ENCODE assay signal across 1 cellular context in the genomic region with DNA sequence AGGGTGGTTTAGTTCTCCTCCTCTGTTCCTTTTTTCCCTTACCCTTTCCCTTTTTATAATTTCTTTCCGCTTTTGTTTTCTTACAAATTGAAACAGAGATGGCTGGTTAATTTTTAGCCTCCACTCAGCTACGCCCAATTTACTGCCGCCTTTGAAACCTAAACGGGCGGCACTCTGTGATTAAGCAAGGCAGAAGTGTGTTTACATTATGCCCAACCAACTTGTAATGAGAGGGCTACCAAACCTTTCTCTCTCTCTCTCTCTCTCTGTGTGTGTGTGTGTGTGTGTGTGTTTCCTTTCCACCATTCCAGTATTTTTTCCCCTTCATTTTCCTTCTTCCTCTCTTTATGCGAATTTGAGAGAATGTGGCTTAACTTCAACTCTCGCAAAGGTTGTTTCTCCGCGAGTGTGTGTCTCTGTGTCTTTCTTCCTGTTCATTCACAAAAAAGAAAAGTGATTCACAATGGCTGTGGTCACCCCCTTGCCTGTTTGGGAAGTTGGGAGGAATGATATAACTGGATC.
TF ChIP-seq lines count a peak whose summit lies in the region.

No MANE protein-coding gene starts in this region.

TF ChIP-seq in HepG2, 621 proteins besides CTCF, POLR2A, EP300 and RAD21 (continued from another document and continues in another):
- TF ChIP-seq, protein P1, sequence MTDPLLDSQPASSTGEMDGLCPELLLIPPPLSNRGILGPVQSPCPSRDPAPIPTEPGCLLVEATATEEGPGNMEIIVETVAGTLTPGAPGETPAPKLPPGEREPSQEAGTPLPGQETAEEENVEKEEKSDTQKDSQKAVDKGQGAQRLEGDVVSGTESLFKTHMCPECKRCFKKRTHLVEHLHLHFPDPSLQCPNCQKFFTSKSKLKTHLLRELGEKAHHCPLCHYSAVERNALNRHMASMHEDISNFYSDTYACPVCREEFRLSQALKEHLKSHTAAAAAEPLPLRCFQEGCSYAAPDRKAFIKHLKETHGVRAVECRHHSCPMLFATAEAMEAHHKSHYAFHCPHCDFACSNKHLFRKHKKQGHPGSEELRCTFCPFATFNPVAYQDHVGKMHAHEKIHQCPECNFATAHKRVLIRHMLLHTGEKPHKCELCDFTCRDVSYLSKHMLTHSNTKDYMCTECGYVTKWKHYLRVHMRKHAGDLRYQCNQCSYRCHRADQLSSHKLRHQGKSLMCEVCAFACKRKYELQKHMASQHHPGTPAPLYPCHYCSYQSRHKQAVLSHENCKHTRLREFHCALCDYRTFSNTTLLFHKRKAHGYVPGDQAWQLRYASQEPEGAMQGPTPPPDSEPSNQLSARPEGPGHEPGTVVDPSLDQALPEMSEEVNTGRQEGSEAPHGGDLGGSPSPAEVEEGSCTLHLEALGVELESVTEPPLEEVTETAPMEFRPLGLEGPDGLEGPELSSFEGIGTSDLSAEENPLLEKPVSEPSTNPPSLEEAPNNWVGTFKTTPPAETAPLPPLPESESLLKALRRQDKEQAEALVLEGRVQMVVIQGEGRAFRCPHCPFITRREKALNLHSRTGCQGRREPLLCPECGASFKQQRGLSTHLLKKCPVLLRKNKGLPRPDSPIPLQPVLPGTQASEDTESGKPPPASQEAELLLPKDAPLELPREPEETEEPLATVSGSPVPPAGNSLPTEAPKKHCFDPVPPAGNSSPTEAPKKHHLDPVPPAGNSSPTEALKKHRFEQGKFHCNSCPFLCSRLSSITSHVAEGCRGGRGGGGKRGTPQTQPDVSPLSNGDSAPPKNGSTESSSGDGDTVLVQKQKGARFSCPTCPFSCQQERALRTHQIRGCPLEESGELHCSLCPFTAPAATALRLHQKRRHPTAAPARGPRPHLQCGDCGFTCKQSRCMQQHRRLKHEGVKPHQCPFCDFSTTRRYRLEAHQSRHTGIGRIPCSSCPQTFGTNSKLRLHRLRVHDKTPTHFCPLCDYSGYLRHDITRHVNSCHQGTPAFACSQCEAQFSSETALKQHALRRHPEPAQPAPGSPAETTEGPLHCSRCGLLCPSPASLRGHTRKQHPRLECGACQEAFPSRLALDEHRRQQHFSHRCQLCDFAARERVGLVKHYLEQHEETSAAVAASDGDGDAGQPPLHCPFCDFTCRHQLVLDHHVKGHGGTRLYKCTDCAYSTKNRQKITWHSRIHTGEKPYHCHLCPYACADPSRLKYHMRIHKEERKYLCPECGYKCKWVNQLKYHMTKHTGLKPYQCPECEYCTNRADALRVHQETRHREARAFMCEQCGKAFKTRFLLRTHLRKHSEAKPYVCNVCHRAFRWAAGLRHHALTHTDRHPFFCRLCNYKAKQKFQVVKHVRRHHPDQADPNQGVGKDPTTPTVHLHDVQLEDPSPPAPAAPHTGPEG (CRISPR knock-in tag; IDR thresholded peaks at IDR 0.05), result no peak
- TF ChIP-seq TCF7L2 (IDR thresholded peaks at IDR 0.05; ENCODE audit: low read depth, low read length) (peak; percentile 79), NR2F6 (IDR thresholded peaks at IDR 0.05) (peak; percentile 75), NR2F6 (CRISPR knock-in tag; IDR thresholded peaks at IDR 0.05) (peak; percentile 80), FOXA1 (IDR thresholded peaks at IDR 0.05) (peak; percentile 85), FOXA1 (CRISPR knock-in tag; IDR thresholded peaks at IDR 0.05) (peak; percentile 94), ZEB1 (IDR thresholded peaks at IDR 0.05; ENCODE audit: insufficient replicate concordance, low read depth) (no peak), TAF1 (CRISPR knock-in tag; IDR thresholded peaks at IDR 0.05) (0 out of 2 replicates have a peak, but pooled peaks have one; percentile 27), AKAP8 (CRISPR knock-in tag; IDR thresholded peaks at IDR 0.05) (no peak), ZFP1 (CRISPR knock-in tag; IDR thresholded peaks at IDR 0.05) (peak; percentile 82; the same call in 1 of the 2 replicates), ZNF446 (CRISPR knock-in tag; IDR thresholded peaks at IDR 0.05) (no peak), TARDBP (CRISPR knock-in tag; IDR thresholded peaks at IDR 0.05) (peak; percentile 83), JARID2 (CRISPR knock-in tag; IDR thresholded peaks at IDR 0.05; ENCODE audit: insufficient replicate concordance) (no peak), NR2F2 (IDR thresholded peaks at IDR 0.05; ENCODE audit: borderline replicate concordance, low read depth) (peak; percentile 53; the same call in 1 of the 2 replicates), BHLHE40 (IDR thresholded peaks at IDR 0.05; ENCODE audit: low read length) (no peak), MZF1 (CRISPR knock-in tag; IDR thresholded peaks at IDR 0.05; ENCODE audit: borderline replicate concordance) (no peak), ZMAT3 (CRISPR knock-in tag; conservative IDR thresholded peaks at IDR 0.05) (no peak), HOXA3 (CRISPR knock-in tag; IDR thresholded peaks at IDR 0.05) (peak; percentile 80), KAT2B (IDR thresholded peaks at IDR 0.05; ENCODE audit: borderline replicate concordance, low read depth, low read length) (no peak), MEIS2 (CRISPR knock-in tag; IDR thresholded peaks at IDR 0.05) (peak; percentile 17; the same call in 1 of the 2 replicates), FOXP1 (IDR thresholded peaks at IDR 0.05) (peak; percentile 84), FOXP1 (CRISPR knock-in tag; IDR thresholded peaks at IDR 0.05) (peak; percentile 94), HNF4A (CRISPR knock-in tag; IDR thresholded peaks at IDR 0.05) (peak; percentile 61; the same call in 1 of the 2 replicates), NFKBIZ (CRISPR knock-in tag; IDR thresholded peaks at IDR 0.05) (0 out of 2 replicates have a peak, but pooled peaks have one; percentile 70), SOX6 (IDR thresholded peaks at IDR 0.05) (no peak), SOX6 (CRISPR knock-in tag; IDR thresholded peaks at IDR 0.05) (peak; percentile 93), ZFP37 (CRISPR knock-in tag; IDR thresholded peaks at IDR 0.05; ENCODE audit: borderline replicate concordance) (peak; percentile 55; the same call in 1 of the 2 replicates), ZNF354B (CRISPR knock-in tag; IDR thresholded peaks at IDR 0.05) (no peak), HES4 (CRISPR knock-in tag; IDR thresholded peaks at IDR 0.05; ENCODE audit: borderline replicate concordance) (no peak), ZNF850 (CRISPR knock-in tag; conservative IDR thresholded peaks at IDR 0.05) (no peak), ZMYM4 (CRISPR knock-in tag; IDR thresholded peaks at IDR 0.05) (peak; percentile 44; the same call in 1 of the 2 replicates)
- TF ChIP-seq, protein P2, sequence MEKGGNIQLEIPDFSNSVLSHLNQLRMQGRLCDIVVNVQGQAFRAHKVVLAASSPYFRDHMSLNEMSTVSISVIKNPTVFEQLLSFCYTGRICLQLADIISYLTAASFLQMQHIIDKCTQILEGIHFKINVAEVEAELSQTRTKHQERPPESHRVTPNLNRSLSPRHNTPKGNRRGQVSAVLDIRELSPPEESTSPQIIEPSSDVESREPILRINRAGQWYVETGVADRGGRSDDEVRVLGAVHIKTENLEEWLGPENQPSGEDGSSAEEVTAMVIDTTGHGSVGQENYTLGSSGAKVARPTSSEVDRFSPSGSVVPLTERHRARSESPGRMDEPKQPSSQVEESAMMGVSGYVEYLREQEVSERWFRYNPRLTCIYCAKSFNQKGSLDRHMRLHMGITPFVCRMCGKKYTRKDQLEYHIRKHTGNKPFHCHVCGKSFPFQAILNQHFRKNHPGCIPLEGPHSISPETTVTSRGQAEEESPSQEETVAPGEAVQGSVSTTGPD (CRISPR knock-in tag; IDR thresholded peaks at IDR 0.05), result no peak
- TF ChIP-seq, protein P3, sequence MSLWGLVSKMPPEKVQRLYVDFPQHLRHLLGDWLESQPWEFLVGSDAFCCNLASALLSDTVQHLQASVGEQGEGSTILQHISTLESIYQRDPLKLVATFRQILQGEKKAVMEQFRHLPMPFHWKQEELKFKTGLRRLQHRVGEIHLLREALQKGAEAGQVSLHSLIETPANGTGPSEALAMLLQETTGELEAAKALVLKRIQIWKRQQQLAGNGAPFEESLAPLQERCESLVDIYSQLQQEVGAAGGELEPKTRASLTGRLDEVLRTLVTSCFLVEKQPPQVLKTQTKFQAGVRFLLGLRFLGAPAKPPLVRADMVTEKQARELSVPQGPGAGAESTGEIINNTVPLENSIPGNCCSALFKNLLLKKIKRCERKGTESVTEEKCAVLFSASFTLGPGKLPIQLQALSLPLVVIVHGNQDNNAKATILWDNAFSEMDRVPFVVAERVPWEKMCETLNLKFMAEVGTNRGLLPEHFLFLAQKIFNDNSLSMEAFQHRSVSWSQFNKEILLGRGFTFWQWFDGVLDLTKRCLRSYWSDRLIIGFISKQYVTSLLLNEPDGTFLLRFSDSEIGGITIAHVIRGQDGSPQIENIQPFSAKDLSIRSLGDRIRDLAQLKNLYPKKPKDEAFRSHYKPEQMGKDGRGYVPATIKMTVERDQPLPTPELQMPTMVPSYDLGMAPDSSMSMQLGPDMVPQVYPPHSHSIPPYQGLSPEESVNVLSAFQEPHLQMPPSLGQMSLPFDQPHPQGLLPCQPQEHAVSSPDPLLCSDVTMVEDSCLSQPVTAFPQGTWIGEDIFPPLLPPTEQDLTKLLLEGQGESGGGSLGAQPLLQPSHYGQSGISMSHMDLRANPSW (CRISPR knock-in tag; IDR thresholded peaks at IDR 0.05; ENCODE audit: borderline replicate concordance), result 0 out of 2 replicates have a peak, but pooled peaks have one; percentile 51
- TF ChIP-seq, protein P4, sequence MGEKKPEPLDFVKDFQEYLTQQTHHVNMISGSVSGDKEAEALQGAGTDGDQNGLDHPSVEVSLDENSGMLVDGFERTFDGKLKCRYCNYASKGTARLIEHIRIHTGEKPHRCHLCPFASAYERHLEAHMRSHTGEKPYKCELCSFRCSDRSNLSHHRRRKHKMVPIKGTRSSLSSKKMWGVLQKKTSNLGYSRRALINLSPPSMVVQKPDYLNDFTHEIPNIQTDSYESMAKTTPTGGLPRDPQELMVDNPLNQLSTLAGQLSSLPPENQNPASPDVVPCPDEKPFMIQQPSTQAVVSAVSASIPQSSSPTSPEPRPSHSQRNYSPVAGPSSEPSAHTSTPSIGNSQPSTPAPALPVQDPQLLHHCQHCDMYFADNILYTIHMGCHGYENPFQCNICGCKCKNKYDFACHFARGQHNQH (CRISPR knock-in tag; IDR thresholded peaks at IDR 0.05), result peak; percentile 75; the same call in 1 of the 2 replicates
- TF ChIP-seq, protein P5, sequence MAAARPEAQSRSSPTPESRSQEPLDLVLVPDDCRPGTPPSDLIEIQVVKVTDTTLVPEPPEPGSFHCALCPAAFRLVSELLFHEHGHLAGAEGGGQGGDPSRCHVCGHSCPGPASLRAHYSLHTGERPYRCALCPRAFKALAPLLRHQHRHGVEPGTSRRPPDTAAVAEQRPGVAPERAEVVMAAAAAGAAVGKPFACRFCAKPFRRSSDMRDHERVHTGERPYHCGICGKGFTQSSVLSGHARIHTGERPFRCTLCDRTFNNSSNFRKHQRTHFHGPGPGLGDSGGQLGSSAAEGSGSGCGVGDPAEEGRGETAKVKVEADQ (CRISPR knock-in tag; IDR thresholded peaks at IDR 0.05; ENCODE audit: borderline replicate concordance), result 0 out of 2 replicates have a peak, but pooled peaks have one; percentile 54
- TF ChIP-seq, protein P6, sequence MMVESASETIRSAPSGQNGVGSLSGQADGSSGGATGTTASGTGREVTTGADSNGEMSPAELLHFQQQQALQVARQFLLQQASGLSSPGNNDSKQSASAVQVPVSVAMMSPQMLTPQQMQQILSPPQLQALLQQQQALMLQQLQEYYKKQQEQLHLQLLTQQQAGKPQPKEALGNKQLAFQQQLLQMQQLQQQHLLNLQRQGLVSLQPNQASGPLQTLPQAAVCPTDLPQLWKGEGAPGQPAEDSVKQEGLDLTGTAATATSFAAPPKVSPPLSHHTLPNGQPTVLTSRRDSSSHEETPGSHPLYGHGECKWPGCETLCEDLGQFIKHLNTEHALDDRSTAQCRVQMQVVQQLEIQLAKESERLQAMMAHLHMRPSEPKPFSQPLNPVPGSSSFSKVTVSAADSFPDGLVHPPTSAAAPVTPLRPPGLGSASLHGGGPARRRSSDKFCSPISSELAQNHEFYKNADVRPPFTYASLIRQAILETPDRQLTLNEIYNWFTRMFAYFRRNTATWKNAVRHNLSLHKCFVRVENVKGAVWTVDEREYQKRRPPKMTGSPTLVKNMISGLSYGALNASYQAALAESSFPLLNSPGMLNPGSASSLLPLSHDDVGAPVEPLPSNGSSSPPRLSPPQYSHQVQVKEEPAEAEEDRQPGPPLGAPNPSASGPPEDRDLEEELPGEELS (CRISPR knock-in tag; IDR thresholded peaks at IDR 0.05), result peak; percentile 97
- TF ChIP-seq, protein P7, sequence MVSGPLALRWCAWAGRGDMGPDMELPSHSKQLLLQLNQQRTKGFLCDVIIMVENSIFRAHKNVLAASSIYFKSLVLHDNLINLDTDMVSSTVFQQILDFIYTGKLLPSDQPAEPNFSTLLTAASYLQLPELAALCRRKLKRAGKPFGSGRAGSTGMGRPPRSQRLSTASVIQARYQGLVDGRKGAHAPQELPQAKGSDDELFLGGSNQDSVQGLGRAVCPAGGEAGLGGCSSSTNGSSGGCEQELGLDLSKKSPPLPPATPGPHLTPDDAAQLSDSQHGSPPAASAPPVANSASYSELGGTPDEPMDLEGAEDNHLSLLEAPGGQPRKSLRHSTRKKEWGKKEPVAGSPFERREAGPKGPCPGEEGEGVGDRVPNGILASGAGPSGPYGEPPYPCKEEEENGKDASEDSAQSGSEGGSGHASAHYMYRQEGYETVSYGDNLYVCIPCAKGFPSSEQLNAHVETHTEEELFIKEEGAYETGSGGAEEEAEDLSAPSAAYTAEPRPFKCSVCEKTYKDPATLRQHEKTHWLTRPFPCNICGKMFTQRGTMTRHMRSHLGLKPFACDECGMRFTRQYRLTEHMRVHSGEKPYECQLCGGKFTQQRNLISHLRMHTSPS (CRISPR knock-in tag; IDR thresholded peaks at IDR 0.05; ENCODE audit: low read depth), result peak; percentile 98
- TF ChIP-seq, protein P8, sequence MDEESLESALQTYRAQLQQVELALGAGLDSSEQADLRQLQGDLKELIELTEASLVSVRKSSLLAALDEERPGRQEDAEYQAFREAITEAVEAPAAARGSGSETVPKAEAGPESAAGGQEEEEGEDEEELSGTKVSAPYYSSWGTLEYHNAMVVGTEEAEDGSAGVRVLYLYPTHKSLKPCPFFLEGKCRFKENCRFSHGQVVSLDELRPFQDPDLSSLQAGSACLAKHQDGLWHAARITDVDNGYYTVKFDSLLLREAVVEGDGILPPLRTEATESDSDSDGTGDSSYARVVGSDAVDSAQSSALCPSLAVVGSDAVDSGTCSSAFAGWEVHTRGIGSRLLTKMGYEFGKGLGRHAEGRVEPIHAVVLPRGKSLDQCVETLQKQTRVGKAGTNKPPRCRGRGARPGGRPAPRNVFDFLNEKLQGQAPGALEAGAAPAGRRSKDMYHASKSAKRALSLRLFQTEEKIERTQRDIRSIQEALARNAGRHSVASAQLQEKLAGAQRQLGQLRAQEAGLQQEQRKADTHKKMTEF (CRISPR knock-in tag; IDR thresholded peaks at IDR 0.05), result peak; percentile 93
- TF ChIP-seq, protein P9, sequence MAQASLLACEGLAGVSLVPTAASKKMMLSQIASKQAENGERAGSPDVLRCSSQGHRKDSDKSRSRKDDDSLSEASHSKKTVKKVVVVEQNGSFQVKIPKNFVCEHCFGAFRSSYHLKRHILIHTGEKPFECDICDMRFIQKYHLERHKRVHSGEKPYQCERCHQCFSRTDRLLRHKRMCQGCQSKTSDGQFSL (CRISPR knock-in tag; IDR thresholded peaks at IDR 0.05), result no peak
- TF ChIP-seq, protein P10, sequence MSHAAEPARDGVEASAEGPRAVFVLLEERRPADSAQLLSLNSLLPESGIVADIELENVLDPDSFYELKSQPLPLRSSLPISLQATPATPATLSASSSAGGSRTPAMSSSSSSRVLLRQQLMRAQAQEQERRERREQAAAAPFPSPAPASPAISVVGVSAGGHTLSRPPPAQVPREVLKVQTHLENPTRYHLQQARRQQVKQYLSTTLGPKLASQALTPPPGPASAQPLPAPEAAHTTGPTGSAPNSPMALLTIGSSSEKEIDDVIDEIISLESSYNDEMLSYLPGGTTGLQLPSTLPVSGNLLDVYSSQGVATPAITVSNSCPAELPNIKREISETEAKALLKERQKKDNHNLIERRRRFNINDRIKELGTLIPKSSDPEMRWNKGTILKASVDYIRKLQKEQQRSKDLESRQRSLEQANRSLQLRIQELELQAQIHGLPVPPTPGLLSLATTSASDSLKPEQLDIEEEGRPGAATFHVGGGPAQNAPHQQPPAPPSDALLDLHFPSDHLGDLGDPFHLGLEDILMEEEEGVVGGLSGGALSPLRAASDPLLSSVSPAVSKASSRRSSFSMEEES (CRISPR knock-in tag; IDR thresholded peaks at IDR 0.05), result peak; percentile 30; the same call in 1 of the 2 replicates
